Comparison of ENCODE assay signal across 9 cellular contexts in genomic region chr20:16803965-16804792, GRCh38. TPM values are rescaled to one million over a fixed set of nuclear protein-coding genes. Genes with fewer than 3 reads are reported as not detected.
DNase-seq lines count a peak whose midpoint lies in the region; ATAC-seq and TF ChIP-seq lines count a peak whose summit lies in the region.
"Had no signal": no experiment of that assay in that cellular context is flagged by ENCODE, and none has a peak within 500 bp of the region (broad histone marks: within the 10 kb centered on the region; RNA-seq: fewer than 3 reads in every experiment).

No MANE protein-coding gene starts in this region.

- peak; percentile 33 to 83 (median 46) for TF ChIP-seq CTCF in gastroesophageal sphincter (IDR thresholded peaks at IDR 0.05)
- TF ChIP-seq CTCF in progenitor cell of endocrine pancreas (IDR thresholded peaks at IDR 0.05; ENCODE audit: unreplicated experiment) = peak; percentile 90

- no peak overlapping the region for H3K27ac ChIP-seq in gastroesophageal sphincter

- WGBS in gastroesophageal sphincter (ENCODE audit: low coverage in 1 of 2), 2 donors = 18 to 35% methylated on average over 8 to 14 of the region's 14 CpGs

- H3K4me3 ChIP-seq in gastroesophageal sphincter = no peak overlapping the region

- H3K4me1 Mint-ChIP-seq in activated T-helper 1 cell treated with anti-CD3 and anti-CD28 coated beads, Interleukin-12 subunit alpha, Interleukin-12 subunit beta, Interleukin-2, Interleukin-4 antibody, amounts not matched to agents 30 ng/mL and 10 ng/mL and 1 ng/mL, durations not matched to agents 14 hours and 24 hours and 36 hours (ENCODE audit: low read depth) = no peaks in the 10 kb centered on the region
- H3K4me1 Mint-ChIP-seq in progenitor cell of endocrine pancreas (ENCODE audit: low read depth) = no peaks in the 10 kb centered on the region

- H3K9me3 ChIP-seq in gastroesophageal sphincter = no peaks in the 10 kb centered on the region

- H3K36me3 Mint-ChIP-seq in activated T-helper 1 cell treated with anti-CD3 and anti-CD28 coated beads, Interleukin-12 subunit alpha, Interleukin-12 subunit beta, Interleukin-2, Interleukin-4 antibody, amounts not matched to agents 30 ng/mL and 10 ng/mL and 1 ng/mL, durations not matched to agents 14 hours and 24 hours and 36 hours (ENCODE audit: low read depth) = no peaks in the 10 kb centered on the region
- no peaks in the 10 kb centered on the region for H3K36me3 Mint-ChIP-seq in progenitor cell of endocrine pancreas (ENCODE audit: insufficient read depth)
- H3K36me3 Mint-ChIP-seq: CD4-positive, CD25-positive, alpha-beta regulatory T cell had no signal

- no peaks in the 10 kb centered on the region for H3K4me1 ChIP-seq in gastroesophageal sphincter

- no peaks in the 10 kb centered on the region for H3K9me3 Mint-ChIP-seq in activated T-helper 1 cell treated with anti-CD3 and anti-CD28 coated beads, Interleukin-12 subunit alpha, Interleukin-12 subunit beta, Interleukin-2, Interleukin-4 antibody, amounts not matched to agents 30 ng/mL and 10 ng/mL and 1 ng/mL, durations not matched to agents 14 hours and 24 hours and 36 hours
- H3K9me3 Mint-ChIP-seq in progenitor cell of endocrine pancreas (ENCODE audit: low read depth) = no peaks in the 10 kb centered on the region
- H3K9me3 Mint-ChIP-seq: CD4-positive, CD25-positive, alpha-beta regulatory T cell had no signal

- H3K27me3 ChIP-seq in gastroesophageal sphincter = peaks cover 71% of the 10 kb centered on the region

- no peak overlapping the region for H3K4me3 Mint-ChIP-seq in activated T-helper 1 cell treated with anti-CD3 and anti-CD28 coated beads, Interleukin-12 subunit alpha, Interleukin-12 subunit beta, Interleukin-2, Interleukin-4 antibody, amounts not matched to agents 30 ng/mL and 10 ng/mL and 1 ng/mL, durations not matched to agents 14 hours and 24 hours and 36 hours
- no peak overlapping the region for H3K4me3 Mint-ChIP-seq in progenitor cell of endocrine pancreas (ENCODE audit: low read depth)
- H3K4me3 Mint-ChIP-seq: CD4-positive, CD25-positive, alpha-beta regulatory T cell had no signal

- ATAC-seq in gastroesophageal sphincter (no peak), GM21529 (IDR thresholded peaks at IDR 0.05; ENCODE audit: unreplicated experiment) (no peak)

- H3K36me3 ChIP-seq in gastroesophageal sphincter = no peaks in the 10 kb centered on the region

- H3K27ac Mint-ChIP-seq in activated T-helper 1 cell treated with anti-CD3 and anti-CD28 coated beads, Interleukin-12 subunit alpha, Interleukin-12 subunit beta, Interleukin-2, Interleukin-4 antibody, amounts not matched to agents 30 ng/mL and 10 ng/mL and 1 ng/mL, durations not matched to agents 14 hours and 24 hours and 36 hours = no peak overlapping the region
- no peak overlapping the region for H3K27ac Mint-ChIP-seq in progenitor cell of endocrine pancreas
- H3K27ac Mint-ChIP-seq: CD4-positive, CD25-positive, alpha-beta regulatory T cell had no signal

- DNase-seq in NK-92 treated with Interleukin-12 subunit alpha and Interleukin-12 subunit beta, amount 100 ng/mL, for 24 hours (lab: John Stamatoyannopoulos, UW) = peak; percentile 6
- DNase-seq in NK-92 (lab: John Stamatoyannopoulos, UW; ENCODE audit: unreplicated experiment) (no peak), HT-29 (ENCODE audit: low spot score) (peak; percentile 68), NOMO-1 treated with DMSO at 0.1 percent for 48 hours (lab: John Stamatoyannopoulos, UW; ENCODE audit: unreplicated experiment) (peak; percentile 35), progenitor cell of endocrine pancreas (ENCODE audit: low spot score, unreplicated experiment) (peak; percentile 54)
- peak; percentile 17 for DNase-seq in activated T-helper 1 cell treated with anti-CD3 and anti-CD28 coated beads, Interleukin-12 subunit alpha, Interleukin-12 subunit beta, Interleukin-2, Interleukin-4 antibody, amounts not matched to agents 30 ng/mL and 10 ng/mL and 1 ng/mL, durations not matched to agents 14 hours and 24 hours and 36 hours (ENCODE audit: low spot score)

- peaks cover 11% of the 10 kb centered on the region for H3K27me3 Mint-ChIP-seq in activated T-helper 1 cell treated with anti-CD3 and anti-CD28 coated beads, Interleukin-12 subunit alpha, Interleukin-12 subunit beta, Interleukin-2, Interleukin-4 antibody, amounts not matched to agents 30 ng/mL and 10 ng/mL and 1 ng/mL, durations not matched to agents 14 hours and 24 hours and 36 hours (ENCODE audit: insufficient read depth)
- peaks cover 72% of the 10 kb centered on the region for H3K27me3 Mint-ChIP-seq in progenitor cell of endocrine pancreas

- intact Hi-C loops in activated T-helper 1 cell treated with anti-CD3 and anti-CD28 coated beads, Interleukin-12 subunit alpha, Interleukin-12 subunit beta, Interleukin-2, Interleukin-4 antibody, amounts not matched to agents 30 ng/mL and 10 ng/mL and 1 ng/mL, durations not matched to agents 14 hours and 24 hours and 36 hours (cut with micrococcal nuclease) = loop anchor here (1.0 to 5.0 kb wide), 3 partner anchors 17 to 1473 kb away; no protein-coding TSS in a partner anchor

- no peak for TF ChIP-seq EP300 in gastroesophageal sphincter (IDR thresholded peaks at IDR 0.05)

- no peak for TF ChIP-seq POLR2A in gastroesophageal sphincter (IDR thresholded peaks at IDR 0.05)

RNA-seq across cellular contexts. Expression of gene OTOR, which starts 56.0 kb away (rescaled TPM):
- not detected in 2 replicates for total RNA-seq in HT-29 (2014; rRNA removed; shearing (Covaris generic))
- not detected in 2 replicates for total RNA-seq in activated T-helper 1 cell treated with anti-CD3 and anti-CD28 coated beads, Interleukin-12 subunit alpha, Interleukin-12 subunit beta, Interleukin-2, Interleukin-4 antibody, amounts not matched to agents 30 ng/mL and 10 ng/mL and 1 ng/mL, durations not matched to agents 14 hours and 24 hours and 36 hours
- total RNA-seq in gastroesophageal sphincter = not detected
- not detected in 2 replicates for total RNA-seq in progenitor cell of endocrine pancreas
- total RNA-seq: CD4-positive, CD25-positive, alpha-beta regulatory T cell had no signal
